ENCODE assay signal across 9 cellular contexts in genomic region chr5:170638454-170639220, GRCh38.
A peak's percentile ranks its signal among the peaks of the same experiment; 100 is the strongest.
DNase-seq lines count a peak whose midpoint lies in the region; ATAC-seq, FAIRE-seq and TF ChIP-seq lines count a peak whose summit lies in the region.
"Had no signal": no experiment of that assay in that cellular context is flagged by ENCODE, and none has a peak within 500 bp of the region (broad histone marks: within the 10 kb centered on the region; RNA-seq: fewer than 3 reads in every experiment).

No MANE protein-coding gene starts in this region.

- H3K27me3 ChIP-seq in H1 (replicated peaks in 1 of 4; ENCODE audit: control insufficient read depth in 3 of 4, extremely low read depth in 1 of 4, insufficient read depth in 3 of 4, low read length in 3 of 4), result no peaks in the 10 kb centered on the region

- H2AK5ac ChIP-seq in H1 (ENCODE audit: low read depth, low read length), result peak overlapping the region; percentile 92; the same call in 1 of the 2 replicates

- DNase-seq in NCI-H2081 (lab: John Stamatoyannopoulos, UW) (peak; percentile 48 to 59), NCI-H2081 treated with DMSO at 0.1 percent for 48 hours (lab: John Stamatoyannopoulos, UW) (no peak), NCI-H226 (peak; percentile 36), H1 (ENCODE audit: low read depth in 1 of 2, low spot score in 2 of 2) (peak; percentile 70 to 99), mesothelial cell of epicardium (ENCODE audit: low spot score in 2 of 2, unreplicated experiment in 2 of 2) (peak; percentile 55 to 91)
- peak; percentile 67 for DNase-seq in activated CD4-positive, alpha-beta memory T cell treated with anti-CD3 and anti-CD28 coated beads, Interleukin-2, amount 10 ng/mL, durations not matched to agents 7 days and 5 days
- DNase-seq in stimulated activated effector memory CD8-positive, alpha-beta T cell treated with anti-CD3 and anti-CD28 coated beads, Interleukin-12 subunit alpha, Interleukin-12 subunit beta, amount 100 ng/mL, for 72 hours (ENCODE audit: low spot score in 2 of 2), result peak; percentile 59 to 87

- peaks cover 4% of the 10 kb centered on the region; the same call in 1 of the 2 replicates for H3K23me2 ChIP-seq in H1 (ENCODE audit: low read depth, low read length)

- TF ChIP-seq RAD21 in H1 (IDR thresholded peaks at IDR 0.05 in 1 of 2, conservative IDR thresholded peaks at IDR 0.05 in 1 of 2; ENCODE audit: low read depth in 2 of 2, low read length in 2 of 2), result peak; percentile 97 to 99

- TF ChIP-seq EP300 in H1 (IDR thresholded peaks at IDR 0.05; ENCODE audit: borderline replicate concordance in 1 of 2, low read depth in 2 of 2, low read length in 2 of 2), result no peak

- H3K18ac ChIP-seq in H1 (ENCODE audit: extremely low read depth, low read length), result peak overlapping the region; percentile 75; the same call in 1 of the 2 replicates

- no peak overlapping the region for H3K27ac ChIP-seq in H1 (ENCODE audit: low read depth, low read length)

- peaks cover 2% of the 10 kb centered on the region for H3K4me1 Mint-ChIP-seq in activated CD4-positive, alpha-beta memory T cell treated with anti-CD3 and anti-CD28 coated beads, Interleukin-2, amount 10 ng/mL, durations not matched to agents 7 days and 5 days
- peaks cover 13% of the 10 kb centered on the region for H3K4me1 Mint-ChIP-seq in mesothelial cell of epicardium
- H3K4me1 Mint-ChIP-seq in stimulated activated effector memory CD8-positive, alpha-beta T cell treated with anti-CD3 and anti-CD28 coated beads, Interleukin-12 subunit alpha, Interleukin-12 subunit beta, amount 100 ng/mL, for 72 hours, result peaks cover 15% of the 10 kb centered on the region

- H3K23ac ChIP-seq in H1 (ENCODE audit: insufficient read length), result no peak overlapping the region

- H2BK120ac ChIP-seq in H1 (replicated peaks; ENCODE audit: low read depth, low read length), result no peak overlapping the region

- no peaks in the 10 kb centered on the region for H3K9me3 ChIP-seq in H1 (ENCODE audit: insufficient read depth in 2 of 2, low read depth in 1 of 2, low read length in 1 of 2)

- H2BK5ac ChIP-seq in H1 (ENCODE audit: low read depth, low read length), result peak overlapping the region; percentile 68

- no peak overlapping the region for H4K91ac ChIP-seq in H1 (replicated peaks; ENCODE audit: insufficient read length, low read length)

- H3K36me3 ChIP-seq in H1 (ENCODE audit: control insufficient read depth in 2 of 4, insufficient read depth in 4 of 4, low read length in 3 of 4), result no peaks in the 10 kb centered on the region

- peak; percentile 70 for ATAC-seq in HG02798 (IDR thresholded peaks at IDR 0.05; ENCODE audit: poor library complexity, unreplicated experiment)
- ATAC-seq in stimulated activated effector memory CD8-positive, alpha-beta T cell treated with anti-CD3 and anti-CD28 coated beads, Interleukin-12 subunit alpha, Interleukin-12 subunit beta, amount 100 ng/mL, for 72 hours, result peak; percentile 57

- no peaks in the 10 kb centered on the region for H3K36me3 Mint-ChIP-seq in activated CD4-positive, alpha-beta memory T cell treated with anti-CD3 and anti-CD28 coated beads, Interleukin-2, amount 10 ng/mL, durations not matched to agents 7 days and 5 days (ENCODE audit: low read depth)
- no peaks in the 10 kb centered on the region for H3K36me3 Mint-ChIP-seq in mesothelial cell of epicardium
- H3K36me3 Mint-ChIP-seq in stimulated activated effector memory CD8-positive, alpha-beta T cell treated with anti-CD3 and anti-CD28 coated beads, Interleukin-12 subunit alpha, Interleukin-12 subunit beta, amount 100 ng/mL, for 72 hours, result no peaks in the 10 kb centered on the region

- no peak for TF ChIP-seq POLR2A in H1 (IDR thresholded peaks at IDR 0.05; ENCODE audit: control extremely low read depth in 1 of 2, low read depth in 2 of 2, low read length in 2 of 2)

- no peak overlapping the region for H3K4me3 ChIP-seq in H1 (ENCODE audit: extremely low read depth in 1 of 4, insufficient read depth in 2 of 4, low read depth in 3 of 4, low read length in 4 of 4)

- no peaks in the 10 kb centered on the region for H3K9me3 Mint-ChIP-seq in activated CD4-positive, alpha-beta memory T cell treated with anti-CD3 and anti-CD28 coated beads, Interleukin-2, amount 10 ng/mL, durations not matched to agents 7 days and 5 days
- H3K9me3 Mint-ChIP-seq in mesothelial cell of epicardium, result no peaks in the 10 kb centered on the region
- no peaks in the 10 kb centered on the region for H3K9me3 Mint-ChIP-seq in stimulated activated effector memory CD8-positive, alpha-beta T cell treated with anti-CD3 and anti-CD28 coated beads, Interleukin-12 subunit alpha, Interleukin-12 subunit beta, amount 100 ng/mL, for 72 hours

- 48% methylated on average over 15 of the region's 15 CpGs; no CpG with 5 or more reads in 1 of the 2 experiments for WGBS in H1 (ENCODE audit: extremely low coverage in 1 of 2, insufficient coverage in 1 of 2, insufficient read length in 1 of 2, insufficient replicate concordance in 2 of 2, low coverage in 1 of 2, low lambda C conversion rate in 2 of 2, missing lambda C conversion rate in 1 of 2), 2 experiments

- no peak overlapping the region for H4K5ac ChIP-seq in H1 (ENCODE audit: insufficient read length, low read depth, low read length)

- H2BK15ac ChIP-seq in H1 (ENCODE audit: low read length), result peak overlapping the region; percentile 65; the same call in 1 of the 2 replicates

- H3K4me1 ChIP-seq in H1 (replicated peaks in 1 of 4; ENCODE audit: control insufficient read depth in 3 of 4, insufficient read depth in 4 of 4, low read length in 3 of 4), result peaks cover 10 to 13% (median 12%) of the 10 kb centered on the region in 4 experiments; a peak in 6 of 7 replicates

- CTCF ChIA-PET in activated CD4-positive, alpha-beta memory T cell treated with anti-CD3 and anti-CD28 coated beads, Interleukin-2, amount 10 ng/mL, durations not matched to agents 7 days and 5 days (lab: Charles Lee), result interaction anchor here (1.0 to 1.7 kb wide), 12 partner anchors 11 to 241 kb away, joined by 3 to 10 read pairs (median 4); no protein-coding TSS in a partner anchor
- CTCF ChIA-PET in H1 (lab: Charles Lee; ENCODE audit: partially characterized antibody), result interaction anchor here (0.7 to 30.3 kb wide), 25 partner anchors 13 to 221 kb away, joined by 3 to 982 read pairs (median 5); partner anchors contain the start of gene GABRP

- no peaks in the 10 kb centered on the region for H3K79me1 ChIP-seq in H1 (ENCODE audit: low read depth, low read length)

- peak in 2 of 3 experiments; percentile 90 to 93; a peak in 3 of 4 replicates for TF ChIP-seq CTCF in H1 (IDR thresholded peaks at IDR 0.05; ENCODE audit: control extremely low read depth in 1 of 3, insufficient read depth in 1 of 3, low read depth in 1 of 3, low read length in 3 of 3)
- peak; percentile 91 for TF ChIP-seq CTCF in mesothelial cell of epicardium (IDR thresholded peaks at IDR 0.05; ENCODE audit: unreplicated experiment)

- H2BK12ac ChIP-seq in H1 (ENCODE audit: low read depth, low read length), result peak overlapping the region; percentile 71; the same call in 1 of the 2 replicates

- H3K14ac ChIP-seq in H1 (ENCODE audit: insufficient read length), result no peak overlapping the region

- H3K9ac ChIP-seq in H1 (replicated peaks in 1 of 4; ENCODE audit: extremely low read depth in 1 of 4, low read depth in 3 of 4, low read length in 3 of 4), result no peak overlapping the region

- no peak overlapping the region for H4K8ac ChIP-seq in H1 (ENCODE audit: extremely low read depth, insufficient read depth, low read length)

- H3K79me2 ChIP-seq in H1 (ENCODE audit: control insufficient read depth in 1 of 2, insufficient read depth in 2 of 2, low read length in 2 of 2), result no peaks in the 10 kb centered on the region

- H2BK20ac ChIP-seq in H1 (ENCODE audit: low read length), result peak overlapping the region; percentile 75

- no peak overlapping the region for H3K4ac ChIP-seq in H1 (replicated peaks; ENCODE audit: insufficient read length, low read depth, low read length)

- POLR2A ChIA-PET in activated CD4-positive, alpha-beta memory T cell treated with anti-CD3 and anti-CD28 coated beads, Interleukin-2, amount 10 ng/mL, durations not matched to agents 7 days and 5 days (lab: Charles Lee), result no interaction called here
- POLR2A ChIA-PET in H1 (lab: Charles Lee; ENCODE audit: partially characterized antibody), result interaction anchor here (0.8 to 1.2 kb wide), 2 partner anchors 105 to 153 kb away, joined by 3 read pairs; no protein-coding TSS in a partner anchor

- 0 out of 4 replicates have a peak overlapping the region, but pooled peaks of 1 of the 2 experiments have one; percentile 13 for H3K4me2 ChIP-seq in H1 (ENCODE audit: insufficient read depth in 1 of 2, low read depth in 2 of 2, low read length in 2 of 2)

- peaks cover 6% of the 10 kb centered on the region for H3K27me3 Mint-ChIP-seq in activated CD4-positive, alpha-beta memory T cell treated with anti-CD3 and anti-CD28 coated beads, Interleukin-2, amount 10 ng/mL, durations not matched to agents 7 days and 5 days
- H3K27me3 Mint-ChIP-seq in mesothelial cell of epicardium (ENCODE audit: low read depth), result peaks cover 33% of the 10 kb centered on the region

- H4K20me1 ChIP-seq in H1 (replicated peaks in 1 of 2; ENCODE audit: control insufficient read depth in 1 of 2, insufficient read depth in 2 of 2, low read length in 2 of 2), result no peaks in the 10 kb centered on the region

- H3K27ac Mint-ChIP-seq in activated CD4-positive, alpha-beta memory T cell treated with anti-CD3 and anti-CD28 coated beads, Interleukin-2, amount 10 ng/mL, durations not matched to agents 7 days and 5 days, result no peak overlapping the region
- no peak overlapping the region for H3K27ac Mint-ChIP-seq in mesothelial cell of epicardium
- H3K27ac Mint-ChIP-seq in stimulated activated effector memory CD8-positive, alpha-beta T cell treated with anti-CD3 and anti-CD28 coated beads, Interleukin-12 subunit alpha, Interleukin-12 subunit beta, amount 100 ng/mL, for 72 hours, result no peak overlapping the region

- peak; percentile 92 for FAIRE-seq in H1 (lab: Jason Lieb, UNC)
- FAIRE-seq: G401.6 had no signal

- no peak overlapping the region; the same call in 1 of the 2 replicates for H2AFZ ChIP-seq in H1 (ENCODE audit: low read length)

- H3K56ac ChIP-seq in H1 (replicated peaks; ENCODE audit: insufficient read length, low read depth, low read length), result no peak overlapping the region

- no peak overlapping the region for H3K4me3 Mint-ChIP-seq in activated CD4-positive, alpha-beta memory T cell treated with anti-CD3 and anti-CD28 coated beads, Interleukin-2, amount 10 ng/mL, durations not matched to agents 7 days and 5 days
- no peak overlapping the region for H3K4me3 Mint-ChIP-seq in mesothelial cell of epicardium
- no peak overlapping the region for H3K4me3 Mint-ChIP-seq in stimulated activated effector memory CD8-positive, alpha-beta T cell treated with anti-CD3 and anti-CD28 coated beads, Interleukin-12 subunit alpha, Interleukin-12 subunit beta, amount 100 ng/mL, for 72 hours

TF ChIP-seq in H1, 55 proteins besides CTCF, POLR2A, EP300 and RAD21 (continues in another document):
- TF ChIP-seq NANOG (IDR thresholded peaks at IDR 0.05; ENCODE audit: insufficient read depth, low read depth, low read length, poor library complexity, severe bottlenecking) (no peak), TCF12 (IDR thresholded peaks at IDR 0.05; ENCODE audit: low read depth, low read length) (0 out of 2 replicates have a peak, but pooled peaks have one; percentile 29)
